Comparison of ENCODE assay signal across 15 cellular contexts in the genomic region with DNA sequence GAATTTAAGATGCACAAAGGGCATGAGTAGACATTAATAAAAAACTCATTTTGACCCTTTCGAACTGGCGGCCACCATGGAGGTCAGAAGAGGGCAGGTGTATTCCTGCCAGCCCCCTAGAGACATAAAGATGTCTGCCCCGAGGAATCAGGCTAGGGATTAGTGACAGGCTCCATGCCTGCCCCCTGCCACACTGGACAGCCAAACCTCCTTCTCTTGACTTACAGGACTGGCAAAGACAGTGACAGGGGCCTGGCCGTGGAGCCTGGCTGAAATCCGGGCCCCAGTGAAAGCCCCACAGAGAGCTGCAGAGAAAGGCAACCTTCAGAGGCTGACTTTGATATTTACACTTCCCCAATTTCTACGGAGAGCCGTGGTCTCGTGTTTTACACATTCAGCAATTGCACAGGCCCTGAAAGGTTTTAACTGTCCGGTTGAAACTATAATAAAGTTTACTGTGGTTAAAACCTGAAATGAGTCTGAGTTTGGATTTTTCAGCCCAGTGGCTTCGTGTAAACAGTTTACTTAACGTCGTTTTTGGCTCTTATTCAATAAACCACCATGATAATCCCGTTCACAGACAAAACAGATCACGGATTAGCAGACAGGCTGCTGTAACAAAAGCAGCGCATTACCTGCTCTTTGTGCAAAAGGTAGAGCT.
DNase-seq lines count a peak whose midpoint lies in the region; ATAC-seq and TF ChIP-seq lines count a peak whose summit lies in the region.
"Had no signal": no experiment of that assay in that cellular context is flagged by ENCODE, and none has a peak within 500 bp of the region (broad histone marks: within the 10 kb centered on the region; RNA-seq: fewer than 3 reads in every experiment).

No MANE protein-coding gene starts in this region.

- H3K27ac ChIP-seq in MM.1S (ENCODE audit: low read length) = no peak overlapping the region
- H3K27ac ChIP-seq: BLaER1, GM23248 had no signal

- no peaks in the 10 kb centered on the region for H3K4me1 ChIP-seq in MM.1S (ENCODE audit: low read length)
- H3K4me1 ChIP-seq: BLaER1 had no signal

- H3K27me3 ChIP-seq in MM.1S (replicated peaks; ENCODE audit: insufficient read depth, low read length) = no peaks in the 10 kb centered on the region
- H3K27me3 ChIP-seq: BLaER1 had no signal

- H2AFZ ChIP-seq in MM.1S (ENCODE audit: low read length) = no peak overlapping the region
- H2AFZ ChIP-seq: GM23248 had no signal

- H4K20me1 ChIP-seq in MM.1S (ENCODE audit: insufficient read depth, low read length) = no peaks in the 10 kb centered on the region
- H4K20me1 ChIP-seq: BLaER1 had no signal

- no peak overlapping the region for H3K4me3 Mint-ChIP-seq in progenitor cell of endocrine pancreas (ENCODE audit: low read depth)
- H3K4me3 Mint-ChIP-seq: activated CD8-positive, alpha-beta T cell treated with anti-CD3 and anti-CD28 coated beads, Interleukin-2, amount 10 ng/mL, durations not matched to agents 7 days and 5 days; T-helper 1 cell treated with Interleukin-12 subunit alpha and Interleukin-12 subunit beta and Interleukin-4 antibody, amounts not matched to agents 30 μg/mL and 1 μg/mL, for 36 hours had no signal

- H3K4me2 ChIP-seq in MM.1S (ENCODE audit: low read depth, low read length) = no peak overlapping the region
- H3K4me2 ChIP-seq: BLaER1 had no signal

- no peak overlapping the region for H3K4me3 ChIP-seq in MM.1S (ENCODE audit: low read length)
- H3K4me3 ChIP-seq: BLaER1, GM23248 had no signal

- H3K36me3 ChIP-seq in MM.1S (replicated peaks; ENCODE audit: insufficient read depth, low read length) = no peaks in the 10 kb centered on the region
- H3K36me3 ChIP-seq: BLaER1 had no signal

- H3K27ac Mint-ChIP-seq in progenitor cell of endocrine pancreas = peak overlapping the region; percentile 54
- H3K27ac Mint-ChIP-seq: activated CD8-positive, alpha-beta T cell treated with anti-CD3 and anti-CD28 coated beads, Interleukin-2, amount 10 ng/mL, durations not matched to agents 7 days and 5 days; T-helper 1 cell treated with Interleukin-12 subunit alpha and Interleukin-12 subunit beta and Interleukin-4 antibody, amounts not matched to agents 30 μg/mL and 1 μg/mL, for 36 hours had no signal

- DNase-seq in NCI-H82 treated with DMSO at 0.1 percent for 48 hours (lab: John Stamatoyannopoulos, UW; ENCODE audit: unreplicated experiment) = peak; percentile 75
- DNase-seq in progenitor cell of endocrine pancreas (ENCODE audit: low spot score, unreplicated experiment) = no peak
- DNase-seq in SKM-1 (lab: John Stamatoyannopoulos, UW; ENCODE audit: unreplicated experiment) = no peak
- DNase-seq in MM.1S = no peak
- no peak for DNase-seq in NCI-H2196 (lab: John Stamatoyannopoulos, UW; ENCODE audit: unreplicated experiment)
- DNase-seq: activated CD8-positive, alpha-beta T cell treated with anti-CD3 and anti-CD28 coated beads, Interleukin-2, amount 10 ng/mL, durations not matched to agents 7 days and 5 days; GF-D8; GM23248; NCI-H1092; NK-92 treated with Interleukin-12 subunit alpha and Interleukin-12 subunit beta, amount 100 ng/mL, for 24 hours had no signal

- H3K79me2 ChIP-seq in MM.1S (ENCODE audit: low read length) = no peaks in the 10 kb centered on the region

- TF ChIP-seq CTCF in progenitor cell of endocrine pancreas (IDR thresholded peaks at IDR 0.05; ENCODE audit: unreplicated experiment) (no peak), MM.1S (IDR thresholded peaks at IDR 0.05; ENCODE audit: low read length) (no peak)

- H3K27me3 Mint-ChIP-seq in progenitor cell of endocrine pancreas = peaks cover 3% of the 10 kb centered on the region

- peaks cover 9% of the 10 kb centered on the region for H3K4me1 Mint-ChIP-seq in progenitor cell of endocrine pancreas (ENCODE audit: low read depth)

- H3K9me3 ChIP-seq in MM.1S (replicated peaks; ENCODE audit: insufficient read depth, low read length) = no peaks in the 10 kb centered on the region
- H3K9me3 ChIP-seq: BLaER1 had no signal

- no peaks in the 10 kb centered on the region for H3F3A ChIP-seq in MM.1S (ENCODE audit: insufficient read depth, low read length)

- ATAC-seq in GM18867 (IDR thresholded peaks at IDR 0.05; ENCODE audit: unreplicated experiment) (peak; percentile 85), GM21825 (IDR thresholded peaks at IDR 0.05; ENCODE audit: unreplicated experiment) (peak; percentile 78), HG02610 (IDR thresholded peaks at IDR 0.05; ENCODE audit: unreplicated experiment) (no peak)
- ATAC-seq: activated CD8-positive, alpha-beta T cell treated with anti-CD3 and anti-CD28 coated beads, Interleukin-2, amount 10 ng/mL, durations not matched to agents 7 days and 5 days had no signal

- H3K9me2 ChIP-seq in MM.1S (replicated peaks; ENCODE audit: insufficient read depth, low read length) = no peaks in the 10 kb centered on the region

- H3K36me3 Mint-ChIP-seq in progenitor cell of endocrine pancreas (ENCODE audit: insufficient read depth) = no peaks in the 10 kb centered on the region

- no peaks in the 10 kb centered on the region for H3K9me3 Mint-ChIP-seq in progenitor cell of endocrine pancreas (ENCODE audit: low read depth)

- H3K9ac ChIP-seq in MM.1S (ENCODE audit: low read length) = no peak overlapping the region
- H3K9ac ChIP-seq: BLaER1, GM23248 had no signal
